ENCODE assay signal across 1 cellular context in genomic region chr17:9837551-9838471, GRCh38.
TF ChIP-seq lines count a peak whose summit lies in the region.

No MANE protein-coding gene starts in this region.

TF ChIP-seq in WTC11, 78 proteins besides CTCF, POLR2A, EP300 and RAD21 (continued from another document):
- no peak for TF ChIP-seq ATF1 (CRISPR knock-in tag; IDR thresholded peaks at IDR 0.05)
- TF ChIP-seq ZMAT4 (CRISPR knock-in tag; IDR thresholded peaks at IDR 0.05): no peak
- no peak for TF ChIP-seq FOXK1 (CRISPR knock-in tag; IDR thresholded peaks at IDR 0.05)
- TF ChIP-seq CDX4 (CRISPR knock-in tag; IDR thresholded peaks at IDR 0.05; ENCODE audit: borderline replicate concordance): no peak
- TF ChIP-seq SMAD4 (CRISPR knock-in tag; IDR thresholded peaks at IDR 0.05): no peak
- no peak for TF ChIP-seq ZNF219 (CRISPR knock-in tag; IDR thresholded peaks at IDR 0.05; ENCODE audit: borderline replicate concordance)
- TF ChIP-seq ARID4B (CRISPR knock-in tag; IDR thresholded peaks at IDR 0.05; ENCODE audit: borderline replicate concordance): no peak
- no peak for TF ChIP-seq KAT7 (CRISPR knock-in tag; IDR thresholded peaks at IDR 0.05; ENCODE audit: borderline replicate concordance)
- TF ChIP-seq STAT6 (CRISPR knock-in tag; conservative IDR thresholded peaks at IDR 0.05; ENCODE audit: low read depth): no peak
